ENCODE assay signal across 8 cellular contexts in genomic region chr2:159713691-159714585, GRCh38. TPM values are rescaled to one million over a fixed set of nuclear protein-coding genes. Genes with fewer than 3 reads are reported as not detected.
DNase-seq lines count a peak whose midpoint lies in the region; ATAC-seq and TF ChIP-seq lines count a peak whose summit lies in the region.

No MANE protein-coding gene starts in this region.

- peaks cover 29% of the 10 kb centered on the region for H4K20me1 ChIP-seq in mammary epithelial cell (ENCODE audit: insufficient read depth, low read length)

- H3K4me3 ChIP-seq in mammary epithelial cell (replicated peaks in 1 of 3; ENCODE audit: insufficient read depth in 1 of 3, low read depth in 2 of 3, low read length in 3 of 3), result peak overlapping the region; percentile 70 to 87 (median 85)
- H3K4me3 ChIP-seq in mesendoderm (ENCODE audit: low read length), result peak overlapping the region; percentile 57
- peak overlapping the region; percentile 74 to 81 for H3K4me3 ChIP-seq in aorta (ENCODE audit: low read length in 2 of 2)

- no peaks in the 10 kb centered on the region for H3K79me1 ChIP-seq in mesendoderm (ENCODE audit: low read length)

- intact Hi-C loops in mammary epithelial cell (cut with micrococcal nuclease), result loop anchor here (5.0 to 10.0 kb wide), 5 partner anchors 253 to 812 kb away; partner anchors contain the start of gene WDSUB1
- intact Hi-C loops in aorta (cut with DNase I), result loop anchor here in 1 of 2 donors (5.0 kb wide), 1 partner anchor 97 kb away; the partner anchor contains the start of gene BAZ2B

- H3K4ac ChIP-seq in mesendoderm (ENCODE audit: low read depth, low read length), result no peak overlapping the region

- dilution Hi-C loops in mammary epithelial cell (cut with HindIII; ENCODE audit: low sequenced_read_pairs), result loop anchor here (25.0 kb wide), 1 partner anchor 102 kb away; the partner anchor contains the start of gene BAZ2B

- peaks cover 67% of the 10 kb centered on the region for H3K79me2 ChIP-seq in mammary epithelial cell (ENCODE audit: insufficient read depth, low read length)
- peaks cover 59% of the 10 kb centered on the region for H3K79me2 ChIP-seq in mesendoderm (ENCODE audit: control insufficient read depth, insufficient read depth, low read length)

- H2AK5ac ChIP-seq in mesendoderm (ENCODE audit: low read length), result no peak overlapping the region

- H3K4me1 ChIP-seq in mammary epithelial cell (ENCODE audit: insufficient read depth, low read length), result peaks cover 24% of the 10 kb centered on the region
- H3K4me1 ChIP-seq in mesendoderm (ENCODE audit: control insufficient read depth, low read depth, low read length), result peaks cover 2% of the 10 kb centered on the region
- H3K4me1 ChIP-seq in aorta (ENCODE audit: control insufficient read depth in 1 of 2, insufficient read depth in 2 of 2, low read length in 2 of 2), result peaks cover 0 to 9% of the 10 kb centered on the region in 2 donors

- no peak for TF ChIP-seq CTCF in mammary epithelial cell (conservative IDR thresholded peaks at IDR 0.05 in 1 of 2, IDR thresholded peaks at IDR 0.05 in 1 of 2; ENCODE audit: extremely low read depth in 1 of 2, insufficient read depth in 1 of 2, low read depth in 1 of 2, low read length in 2 of 2)

- CTCF ChIA-PET in mammary epithelial cell (lab: Charles Lee; ENCODE audit: low non-redundant PET), result no interaction called here

- no peak overlapping the region for H2BK15ac ChIP-seq in mesendoderm (replicated peaks; ENCODE audit: low read depth)

- BruUV-seq in mammary epithelial cell (replicated peaks; lab: Mats Ljungman, UMichigan), result no TSS peak

- H4K5ac ChIP-seq in mesendoderm (ENCODE audit: low read length), result no peak overlapping the region

- ATAC-seq in aorta (ENCODE audit: low FRiP score) (no peak), GM21526 (IDR thresholded peaks at IDR 0.05; ENCODE audit: low FRiP score, unreplicated experiment) (no peak)

- in situ Hi-C loops in mammary epithelial cell (cut with MboI; ENCODE audit: low sequenced_read_pairs in 2 of 2), result loop anchor here in 1 of 2 donors (10.0 kb wide), 1 partner anchor 159 kb away; no protein-coding TSS in a partner anchor

- WGBS in mammary epithelial cell (ENCODE audit: low coverage, missing lambda C conversion rate), result 31% methylated on average over 5 of the region's 5 CpGs
- no CpG with 5 or more reads among the region's 5 CpGs for WGBS in mesendoderm (ENCODE audit: extremely low coverage, insufficient coverage, low lambda C conversion rate)
- WGBS in aorta, 2 donors, result 39 to 42% methylated on average over 5 of the region's 5 CpGs

- H3K56ac ChIP-seq in mesendoderm (ENCODE audit: low read length), result peak overlapping the region; percentile 38

- peak overlapping the region; percentile 87 for H3K4me2 ChIP-seq in mammary epithelial cell (ENCODE audit: insufficient read depth, low read depth, low read length)
- H3K4me2 ChIP-seq in mesendoderm (ENCODE audit: low read length), result peak overlapping the region; percentile 67

- H3K36me3 ChIP-seq in mammary epithelial cell (ENCODE audit: insufficient read depth, low read length), result peaks cover 13% of the 10 kb centered on the region
- H3K36me3 ChIP-seq in mesendoderm (ENCODE audit: control insufficient read depth, insufficient read depth, low read length), result peaks cover 1% of the 10 kb centered on the region
- H3K36me3 ChIP-seq in aorta (ENCODE audit: control insufficient read depth in 1 of 2, insufficient read depth in 2 of 2, low read length in 1 of 2), result no peaks in the 10 kb centered on the region

- no peak overlapping the region for H3K23ac ChIP-seq in mesendoderm (ENCODE audit: low read length)

- H2BK5ac ChIP-seq in mesendoderm (ENCODE audit: low read length), result no peak overlapping the region

- H3K27me3 ChIP-seq in mammary epithelial cell (ENCODE audit: insufficient read depth, low read length) (no peaks in the 10 kb centered on the region), mesendoderm (ENCODE audit: insufficient read depth, low read length, poor library complexity) (no peaks in the 10 kb centered on the region), aorta (ENCODE audit: control insufficient read depth in 1 of 2, insufficient read depth in 2 of 2, low read length in 1 of 2) (no peaks in the 10 kb centered on the region)

- H3K9ac ChIP-seq in mammary epithelial cell (ENCODE audit: insufficient read depth, low read length), result peak overlapping the region; percentile 98
- H3K9ac ChIP-seq in mesendoderm (ENCODE audit: low read length), result peak overlapping the region; percentile 91

- H4K8ac ChIP-seq in mesendoderm (ENCODE audit: low read depth, low read length), result no peak overlapping the region

- no peaks in the 10 kb centered on the region for H3K9me3 ChIP-seq in mammary epithelial cell (replicated peaks; ENCODE audit: insufficient read depth, low read length)
- H3K9me3 ChIP-seq in aorta (ENCODE audit: control insufficient read depth, low read length), result no peaks in the 10 kb centered on the region

- no peak overlapping the region for H2BK120ac ChIP-seq in mesendoderm (ENCODE audit: low read depth, low read length)

- H2AFZ ChIP-seq in mammary epithelial cell (ENCODE audit: low read depth, low read length), result no peak overlapping the region

- H3K18ac ChIP-seq in mesendoderm (ENCODE audit: low read length), result no peak overlapping the region

- DNase-seq in NCI-H1092 treated with DMSO at 0.1 percent for 48 hours (lab: John Stamatoyannopoulos, UW), result peak; percentile 18
- DNase-seq in NCI-H1092 (lab: John Stamatoyannopoulos, UW), result no peak
- DNase-seq in NCI-H1694 (lab: John Stamatoyannopoulos, UW), result peak; percentile 15
- peak; percentile 72 for DNase-seq in mammary epithelial cell
- peak; percentile 14 for DNase-seq in mesendoderm
- no peak for DNase-seq in aorta
- no peak for DNase-seq in activated CD8-positive, alpha-beta memory T cell treated with anti-CD3 and anti-CD28 coated beads, Interleukin-2, amount 50 U/mL, for 4 hours

- H3K27ac ChIP-seq in mammary epithelial cell (ENCODE audit: insufficient read depth, low read depth, low read length) (peak overlapping the region; percentile 88), mesendoderm (ENCODE audit: low read depth, low read length) (no peak overlapping the region), aorta (ENCODE audit: low read depth in 1 of 2, low read length in 2 of 2) (no peak overlapping the region)

RNA-seq across cellular contexts. Expression of gene MARCHF7, which starts 1.6 kb away (rescaled TPM):
- total RNA-seq in mammary epithelial cell (100 to 1,000 TPM in 1 of 2 donors, 10 to 100 TPM in 1; 84.3 to 121 TPM), aorta (10 to 100 TPM; 81.3 to 88.1 TPM)
- polyA plus RNA-seq in mammary epithelial cell (25.5 TPM), aorta (10 to 100 TPM; 30.3 to 47.4 TPM)
- polyA minus RNA-seq in mammary epithelial cell, result 43.9 TPM
- 95.2 TPM for polyA plus RNA-seq in mesendoderm (2013, experiment 1 of 2)
- polyA plus RNA-seq in mesendoderm (2013, experiment 2 of 2), result 92.7 TPM

Comparison
In these comparisons a context has a peak if more than half of its experiments do, and no peak if none do; other contexts are left out.
1. DNase-seq: peak in NCI-H1092 treated with DMSO at 0.1 percent for 48 hours (single experiment), NCI-H1694 (single experiment), mammary epithelial cell (single experiment) and mesendoderm (single experiment); none in NCI-H1092 (single experiment), aorta (0 of 2) and activated CD8-positive, alpha-beta memory T cell treated with anti-CD3 and anti-CD28 coated beads, Interleukin-2, amount 50 U/mL, for 4 hours (single experiment).
2. Peak in every context shown above with its lines, with median percentiles within 50 percentile points of each other: H3K4me3 ChIP-seq.